In genomic region chr22:29481265-29482000, GRCh38 we compare ENCODE assay signal across 12 cellular contexts. TPM values are rescaled to one million over a fixed set of nuclear protein-coding genes. Genes with fewer than 3 reads are reported as not detected.
DNase-seq lines count a peak whose midpoint lies in the region; FAIRE-seq and TF ChIP-seq lines count a peak whose summit lies in the region.
"Had no signal": no experiment of that assay in that cellular context is flagged by ENCODE, and none has a peak within 500 bp of the region (broad histone marks: within the 10 kb centered on the region; RNA-seq: fewer than 3 reads in every experiment).

No MANE protein-coding gene starts in this region.

- DNase-seq in AG04449 (ENCODE audit: low read depth, low spot score) = no peak
- DNase-seq in HL-60 (ENCODE audit: low read depth in 1 of 2, low spot score in 1 of 2) = peak in 1 of 2 experiments; percentile 35
- DNase-seq in breast epithelium (ENCODE audit: low spot score in 2 of 2) = no peak
- DNase-seq in myocyte (ENCODE audit: low read depth) = peak; percentile 67
- no peak for DNase-seq in RCC 7860 (ENCODE audit: low spot score)
- DNase-seq in central memory CD4-positive, alpha-beta T cell = no peak
- no peak for DNase-seq in activated CD4-positive, CD25-positive, alpha-beta regulatory T cell (lab: John Stamatoyannopoulos, UW)
- DNase-seq in GM12891 (ENCODE audit: insufficient read length, low spot score) = no peak
- DNase-seq: HFFc6, sigmoid colon had no signal

- H3K4me3 ChIP-seq in AG04449 (ENCODE audit: low read depth, low read length) = peak overlapping the region; percentile 49
- peak overlapping the region; percentile 35 for H3K4me3 ChIP-seq in HL-60 (replicated peaks; ENCODE audit: insufficient read depth, low read length)
- peak overlapping the region; percentile 10 to 56 (median 38) for H3K4me3 ChIP-seq in breast epithelium

- CTCF ChIA-PET in AG04449 (lab: Yijun Ruan, JAX) = interaction anchor here (0.9 to 1.6 kb wide), 4 partner anchors 10 to 86 kb away, joined by 3 to 9 read pairs (median 4); no protein-coding TSS in a partner anchor

- POLR2A ChIA-PET in AG04449 (lab: Yijun Ruan, JAX) = interaction anchor here (0.8 to 0.9 kb wide), 2 partner anchors 13 to 72 kb away, joined by 3 read pairs; partner anchors contain the start of gene THOC5

- TF ChIP-seq CTCF in AG04449 (IDR thresholded peaks at IDR 0.05; ENCODE audit: insufficient read depth, low read length, missing control alignments) (no peak), HL-60 (IDR thresholded peaks at IDR 0.05; ENCODE audit: insufficient read depth, low read length) (no peak), breast epithelium (IDR thresholded peaks at IDR 0.05) (no peak)

- no peak for TF ChIP-seq POLR2A in breast epithelium (IDR thresholded peaks at IDR 0.05)
- TF ChIP-seq POLR2A in GM12891 (IDR thresholded peaks at IDR 0.05; ENCODE audit: low read depth, low read length) = no peak

- FAIRE-seq in RCC 7860 (lab: Jason Lieb, UNC) (no peak), GM12891 (lab: Jason Lieb, UNC) (no peak)
- FAIRE-seq: G401.6 had no signal

- H3K9me3 ChIP-seq in breast epithelium = no peaks in the 10 kb centered on the region
- H3K9me3 ChIP-seq: sigmoid colon had no signal

- no peaks in the 10 kb centered on the region for H3K36me3 ChIP-seq in breast epithelium
- H3K36me3 ChIP-seq: sigmoid colon had no signal

- intact Hi-C loops in breast epithelium (cut with DNase I; ENCODE audit: low total_unique reads) = no loop called here

- H3K27me3 ChIP-seq in HL-60 (ENCODE audit: insufficient read depth, poor library complexity, severe bottlenecking) = no peaks in the 10 kb centered on the region
- peaks cover 12 to 42% of the 10 kb centered on the region in 2 donors for H3K27me3 ChIP-seq in breast epithelium

- H3K27ac ChIP-seq in HL-60 (replicated peaks) = peak overlapping the region; percentile 59
- H3K27ac ChIP-seq in breast epithelium = no peak overlapping the region
- H3K27ac ChIP-seq: sigmoid colon had no signal

- H3K4me1 ChIP-seq in breast epithelium = peaks cover 0 to 6% of the 10 kb centered on the region in 2 donors

TF ChIP-seq in GM12891, 5 proteins besides CTCF, POLR2A, EP300 and RAD21:
- TF ChIP-seq POLR2AphosphoS5 (IDR thresholded peaks at IDR 0.05; ENCODE audit: low read depth, low read length) (no peak), TAF1 (IDR thresholded peaks at IDR 0.05; ENCODE audit: low read depth, low read length) (no peak), SPI1 (IDR thresholded peaks at IDR 0.05; ENCODE audit: low read depth, low read length) (no peak), PAX5 (IDR thresholded peaks at IDR 0.05; ENCODE audit: insufficient read depth, low read length, severe bottlenecking) (no peak), POU2F2 (IDR thresholded peaks at IDR 0.05; ENCODE audit: low read depth, low read length) (no peak)

RNA-seq across cellular contexts. Expression of gene NEFH, which starts 1.4 kb away (rescaled TPM):
- total RNA-seq in breast epithelium (under 1 TPM; 0.29 to 0.33 (median 0.32) TPM), myocyte (1.8 and 2.0 TPM in 2 replicates)
- 4.2 TPM for polyA plus RNA-seq in myocyte (2012)
- polyA plus RNA-seq in GM12891 (2012; ENCODE audit: low read depth, missing spikeins) = 0.42 TPM
- total RNA-seq: HFFc6 had no signal

RNA-seq across cellular contexts. Expression of gene RFPL1, which starts 43.0 kb away (rescaled TPM):
- total RNA-seq in breast epithelium = not detected
- not detected in 2 replicates for total RNA-seq in myocyte
- 0.38 TPM for polyA plus RNA-seq in myocyte (2012)
- polyA plus RNA-seq in GM12891 (2012; ENCODE audit: low read depth, missing spikeins) = not detected
- total RNA-seq: HFFc6; sigmoid colon; T-helper 1 cell treated with Interleukin-12 subunit alpha and Interleukin-12 subunit beta and Interleukin-4 antibody, amounts not matched to agents 30 ng/mL and 1 ng/mL, for 36 hours had no signal
- polyA plus RNA-seq: sigmoid colon had no signal
